Comparison of ENCODE assay signal across 8 cellular contexts in the genomic region with DNA sequence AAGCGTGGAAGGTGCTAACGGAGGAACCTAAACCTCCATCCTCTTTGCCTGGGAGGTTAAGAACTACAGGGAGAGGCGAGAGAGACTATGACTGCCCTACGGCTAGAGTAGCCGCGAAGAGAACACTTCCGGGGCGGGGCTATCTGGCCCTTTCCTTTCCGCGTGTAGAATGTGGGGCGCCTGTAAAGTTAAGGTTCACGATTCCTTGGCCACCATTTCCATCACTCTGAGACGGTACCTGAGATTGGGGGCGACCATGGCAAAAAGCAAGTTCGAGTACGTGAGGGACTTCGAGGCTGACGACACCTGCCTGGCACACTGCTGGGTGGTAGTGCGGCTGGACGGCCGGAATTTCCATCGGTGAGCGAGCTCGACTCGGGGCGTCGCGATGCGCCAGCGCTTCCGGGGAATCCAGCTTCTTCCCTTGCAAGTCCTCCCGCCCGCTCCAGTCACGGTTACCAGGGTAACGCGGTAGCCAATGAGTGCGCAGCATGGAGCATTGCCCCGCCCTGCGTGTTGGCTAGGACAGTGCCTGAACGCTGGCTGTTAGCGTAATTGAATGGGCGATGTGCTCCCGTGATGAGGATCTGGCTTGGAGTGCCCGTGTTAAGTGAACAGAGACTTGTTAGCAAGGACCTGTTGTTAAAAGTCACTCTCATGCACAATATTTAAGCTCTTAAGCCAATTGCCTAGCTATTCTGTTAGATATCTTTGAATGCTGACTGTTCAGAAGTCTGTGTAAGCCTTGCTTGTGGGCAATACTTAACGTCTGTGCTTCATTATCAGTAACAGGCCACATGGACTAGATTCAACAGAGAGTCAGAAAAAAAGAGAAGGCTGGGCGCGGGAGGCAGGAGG. TPM values are rescaled to one million over a fixed set of nuclear protein-coding genes. Genes with fewer than 3 reads are reported as not detected.
DNase-seq lines count a peak whose midpoint lies in the region; ATAC-seq and TF ChIP-seq lines count a peak whose summit lies in the region.

A gene (plus strand): TSS at position 149 of the 858 bp plus-strand sequence. CDS start 21 bp downstream, at position 170.

- TF ChIP-seq POLR2A in breast epithelium (IDR thresholded peaks at IDR 0.05), result no peak

- H3K4me1 ChIP-seq in ACC112 (ENCODE audit: control insufficient read depth, insufficient read depth, low read length, unreplicated experiment) (no peaks in the 10 kb centered on the region), breast epithelium (no peaks in the 10 kb centered on the region), iPS-20b (ENCODE audit: insufficient read depth, low read length) (0 out of 2 replicates have a peak, but pooled peaks cover 3% of the 10 kb centered on the region)

- DNase-seq in NCI-H2196 treated with DMSO at 0.1 percent for 48 hours (lab: John Stamatoyannopoulos, UW; ENCODE audit: unreplicated experiment) (peak; percentile 90), breast epithelium (ENCODE audit: low spot score in 2 of 2) (peak; percentile 98)

- H3K27me3 ChIP-seq in ACC112 (ENCODE audit: insufficient read depth, low read length) (no peaks in the 10 kb centered on the region), breast epithelium (no peaks in the 10 kb centered on the region), iPS-20b (ENCODE audit: insufficient read depth, low read length) (no peaks in the 10 kb centered on the region)

- H3K4me3 ChIP-seq in ACC112 (ENCODE audit: low read depth, low read length) (peak within 1 kb of the TSS; percentile 85), breast epithelium (peak within 1 kb of the TSS; percentile 64 to 72 (median 68)), iPS-20b (ENCODE audit: low read length) (peak within 1 kb of the TSS; percentile 91), skin epidermis (peak within 1 kb of the TSS; percentile 48 to 75 (median 61))

- H3K36me3 ChIP-seq in ACC112 (ENCODE audit: insufficient read depth, low read length), result no peaks in the 10 kb centered on the region
- no peaks in the 10 kb centered on the region for H3K36me3 ChIP-seq in breast epithelium
- peaks cover 29% of the 10 kb centered on the region for H3K36me3 ChIP-seq in iPS-20b (ENCODE audit: insufficient read depth, low read depth, low read length)

- peak within 1 kb of the TSS; percentile 87; the same call in 1 of the 2 replicates for H3K9ac ChIP-seq in iPS-20b (ENCODE audit: low read depth, low read length)

- intact Hi-C loops in breast epithelium (cut with DNase I; ENCODE audit: low total_unique reads), result no loop called here

- ATAC-seq in GM18870 (IDR thresholded peaks at IDR 0.05; ENCODE audit: unreplicated experiment) (peak; percentile 85), HG03135 (IDR thresholded peaks at IDR 0.05; ENCODE audit: unreplicated experiment) (peak; percentile 96)

- H2AFZ ChIP-seq in ACC112 (ENCODE audit: low read length, unreplicated experiment), result peak within 1 kb of the TSS; percentile 93

- no peaks in the 10 kb centered on the region for H3K9me3 ChIP-seq in breast epithelium
- no peaks in the 10 kb centered on the region for H3K9me3 ChIP-seq in iPS-20b (ENCODE audit: insufficient read depth, low read depth, low read length)

- no peaks in the 10 kb centered on the region for H3K79me2 ChIP-seq in ACC112 (ENCODE audit: control insufficient read depth, insufficient read depth, low read length, unreplicated experiment)

- H3K27ac ChIP-seq in ACC112 (ENCODE audit: low read depth, low read length), result peak within 1 kb of the TSS; percentile 83
- peak within 1 kb of the TSS; percentile 79 for H3K27ac ChIP-seq in VCaP
- peak within 1 kb of the TSS; percentile 94 to 95 for H3K27ac ChIP-seq in breast epithelium
- peak within 1 kb of the TSS; percentile 55 for H3K27ac ChIP-seq in iPS-20b (ENCODE audit: low read length)
- peak within 1 kb of the TSS in 20 of 21 experiments; percentile 60 to 96 (median 86) for H3K27ac ChIP-seq in skin epidermis

- TF ChIP-seq CTCF in VCaP (conservative IDR thresholded peaks at IDR 0.05) (no peak), breast epithelium (IDR thresholded peaks at IDR 0.05) (no peak)

RNA-seq across cellular contexts. Expression of the gene that starts here (rescaled TPM):
- total RNA-seq in breast epithelium, result 10 to 100 TPM; 12.3 to 15.1 (median 13.5) TPM

Comparison
In these comparisons a context has a peak if more than half of its experiments do, and no peak if none do; other contexts are left out.
1. Peak in every context shown above with its lines: DNase-seq, ATAC-seq, H3K4me3 ChIP-seq and H3K27ac ChIP-seq.